In genomic region chr13:22126433-22127021, GRCh38 we compare ENCODE assay signal across 8 cellular contexts.
DNase-seq lines count a peak whose midpoint lies in the region; ATAC-seq and TF ChIP-seq lines count a peak whose summit lies in the region.

No MANE protein-coding gene starts in this region.

- DNase-seq in GM12864 (ENCODE audit: low read depth): peak; percentile 35
- DNase-seq in T-helper 2 cell treated with Interferon-gamma antibody and Interleukin-4, amounts not matched to agents 5 μg/mL and 100 μg/mL, for 36 hours (ENCODE audit: low spot score): no peak
- DNase-seq in right atrium auricular region (ENCODE audit: low spot score): no peak
- no peak for DNase-seq in activated CD4-positive, alpha-beta memory T cell treated with anti-CD3 and anti-CD28 coated beads for 36 hours
- DNase-seq in NCI-H748 (lab: John Stamatoyannopoulos, UW; ENCODE audit: unreplicated experiment): no peak
- no peak for DNase-seq in NCI-H146 (lab: John Stamatoyannopoulos, UW)

- no peaks in the 10 kb centered on the region for H3K36me3 ChIP-seq in right atrium auricular region

- CTCF ChIA-PET in activated CD4-positive, alpha-beta memory T cell treated with anti-CD3 and anti-CD28 coated beads for 36 hours (lab: Charles Lee): interaction anchor here (0.6 kb wide), 1 partner anchor 12 kb away, joined by 3 read pairs; no protein-coding TSS in a partner anchor

- H3K27me3 Mint-ChIP-seq in T-helper 2 cell treated with Interferon-gamma antibody and Interleukin-4, amounts not matched to agents 5 μg/mL and 100 μg/mL, for 36 hours (ENCODE audit: low read depth): no peaks in the 10 kb centered on the region
- H3K27me3 Mint-ChIP-seq in activated CD4-positive, alpha-beta memory T cell treated with anti-CD3 and anti-CD28 coated beads for 36 hours: no peaks in the 10 kb centered on the region

- POLR2A ChIA-PET in activated CD4-positive, alpha-beta memory T cell treated with anti-CD3 and anti-CD28 coated beads for 36 hours (lab: Charles Lee): no interaction called here

- intact Hi-C loops in activated CD4-positive, alpha-beta memory T cell treated with anti-CD3 and anti-CD28 coated beads for 36 hours (cut with micrococcal nuclease): loop anchor here (1.0 to 5.0 kb wide), 4 partner anchors 12 to 64 kb away; no protein-coding TSS in a partner anchor

- ATAC-seq in GM19397 (IDR thresholded peaks at IDR 0.05; ENCODE audit: unreplicated experiment) (peak; percentile 80), HG03064 (IDR thresholded peaks at IDR 0.05; ENCODE audit: low read depth, unreplicated experiment) (peak; percentile 88)

- no peaks in the 10 kb centered on the region for H3K4me1 ChIP-seq in right atrium auricular region

- H3K27ac ChIP-seq in right atrium auricular region: no peak overlapping the region

- no peaks in the 10 kb centered on the region for H3K9me3 ChIP-seq in right atrium auricular region

- no peaks in the 10 kb centered on the region for H3K27me3 ChIP-seq in right atrium auricular region

- H3K4me3 ChIP-seq in GM12864 (ENCODE audit: low read depth, low read length) (no peak overlapping the region), right atrium auricular region (no peak overlapping the region)

- TF ChIP-seq CTCF in GM12864 (IDR thresholded peaks at IDR 0.05; ENCODE audit: low read depth, low read length, missing control alignments) (no peak), right atrium auricular region (IDR thresholded peaks at IDR 0.05) (no peak)

- peak overlapping the region; percentile 20 for H3K4me3 Mint-ChIP-seq in T-helper 2 cell treated with Interferon-gamma antibody and Interleukin-4, amounts not matched to agents 5 μg/mL and 100 μg/mL, for 36 hours
- H3K4me3 Mint-ChIP-seq in activated CD4-positive, alpha-beta memory T cell treated with anti-CD3 and anti-CD28 coated beads for 36 hours: no peak overlapping the region

- H3K4me1 Mint-ChIP-seq in T-helper 2 cell treated with Interferon-gamma antibody and Interleukin-4, amounts not matched to agents 5 μg/mL and 100 μg/mL, for 36 hours (ENCODE audit: low read depth): peaks cover 20% of the 10 kb centered on the region
- H3K4me1 Mint-ChIP-seq in activated CD4-positive, alpha-beta memory T cell treated with anti-CD3 and anti-CD28 coated beads for 36 hours (ENCODE audit: low read depth): peaks cover 34% of the 10 kb centered on the region

- H3K36me3 Mint-ChIP-seq in T-helper 2 cell treated with Interferon-gamma antibody and Interleukin-4, amounts not matched to agents 5 μg/mL and 100 μg/mL, for 36 hours (ENCODE audit: low read depth): no peaks in the 10 kb centered on the region
- H3K36me3 Mint-ChIP-seq in activated CD4-positive, alpha-beta memory T cell treated with anti-CD3 and anti-CD28 coated beads for 36 hours: peaks cover 10% of the 10 kb centered on the region

- peak overlapping the region; percentile 47 for H3K27ac Mint-ChIP-seq in T-helper 2 cell treated with Interferon-gamma antibody and Interleukin-4, amounts not matched to agents 5 μg/mL and 100 μg/mL, for 36 hours
- H3K27ac Mint-ChIP-seq in activated CD4-positive, alpha-beta memory T cell treated with anti-CD3 and anti-CD28 coated beads for 36 hours: no peak overlapping the region

- H3K9me3 Mint-ChIP-seq in T-helper 2 cell treated with Interferon-gamma antibody and Interleukin-4, amounts not matched to agents 5 μg/mL and 100 μg/mL, for 36 hours: peaks cover 4% of the 10 kb centered on the region
- peaks cover 14% of the 10 kb centered on the region for H3K9me3 Mint-ChIP-seq in activated CD4-positive, alpha-beta memory T cell treated with anti-CD3 and anti-CD28 coated beads for 36 hours
